8 cellular contexts compared by ENCODE assay signal in genomic region chr6:43773050-43773956, GRCh38. TPM values are rescaled to one million over a fixed set of nuclear protein-coding genes. Genes with fewer than 3 reads are reported as not detected.
DNase-seq lines count a peak whose midpoint lies in the region; ATAC-seq, FAIRE-seq and TF ChIP-seq lines count a peak whose summit lies in the region.

No MANE protein-coding gene starts in this region.

- H3K36me3 ChIP-seq in GM12878 (ENCODE audit: control insufficient read depth in 2 of 2, insufficient read depth in 2 of 2, low read length in 1 of 2), result peaks cover 12 to 15% of the 10 kb centered on the region in 2 experiments; a peak in 3 of 4 replicates

- BruUV-seq in GM12878 (replicated peaks; lab: Mats Ljungman, UMichigan), result TSS peak; percentile 88

- TF ChIP-seq CTCF in GM12878 (IDR thresholded peaks at IDR 0.05 in 2 of 3, conservative IDR thresholded peaks at IDR 0.05 in 1 of 3; ENCODE audit: control insufficient read depth in 2 of 3, extremely low read depth in 1 of 3, insufficient read depth in 1 of 3, low read depth in 3 of 3, low read length in 3 of 3), result peak; percentile 91 to 95 (median 94)

- peak; percentile 51 for TF ChIP-seq POLR2A in GM12878 (IDR thresholded peaks at IDR 0.05; ENCODE audit: low read depth, low read length)

- H3K9me3 ChIP-seq in GM12878 (replicated peaks; ENCODE audit: control insufficient read depth, insufficient read depth, low read length), result no peaks in the 10 kb centered on the region

- POLR2A ChIA-PET in GM12878 (lab: Charles Lee), result interaction anchor here (0.7 to 3.1 kb wide), 10 partner anchors 33 to 307 kb away, joined by 3 to 13 read pairs (median 4); no protein-coding TSS in a partner anchor

- RAD21 ChIA-PET in GM12878 (lab: Charles Lee; ENCODE audit: unreplicated experiment), result interaction anchor here (0.7 to 5.4 kb wide), 23 partner anchors 11 to 564 kb away, joined by 3 to 54 read pairs (median 6); no protein-coding TSS in a partner anchor

- H3K4me2 ChIP-seq in GM12878 (ENCODE audit: control insufficient read depth, insufficient read depth), result peak overlapping the region; percentile 58

- DNase-seq in NCI-H1694 (lab: John Stamatoyannopoulos, UW), result peak; percentile 9
- no peak for DNase-seq in NCI-H1694 treated with DMSO at 0.1 percent for 48 hours (lab: John Stamatoyannopoulos, UW)
- peak; percentile 74 for DNase-seq in KBM-7
- peak; percentile 29 to 47 for DNase-seq in SW 1271 (lab: John Stamatoyannopoulos, UW)
- no peak for DNase-seq in GM12878 (ENCODE audit: low read depth, low spot score)
- DNase-seq in iPS-NIHi7 (ENCODE audit: extremely low spot score), result peak; percentile 77
- peak; percentile 42 to 48 for DNase-seq in stimulated activated CD4-positive, alpha-beta T cell treated with anti-CD3 and anti-CD28 coated beads, Interleukin-1b, Interleukin-23, amount 100 ng/mL, for 4 hours (ENCODE audit: low read depth in 2 of 2)
- DNase-seq in putamen (ENCODE audit: low spot score), result no peak

- peak overlapping the region; percentile 88 for H3K27ac ChIP-seq in GM12878 (ENCODE audit: control insufficient read depth, insufficient read depth)

- FAIRE-seq in GM12878 (lab: Jason Lieb, UNC), result peak; percentile 85

- CTCF ChIA-PET in GM12878 (lab: Yijun Ruan, JAX), result interaction anchor here (0.6 to 5.9 kb wide), 62 partner anchors 9 to 338 kb away, joined by 3 to 70 read pairs (median 5); partner anchors contain the start of genes GTPBP2 and MRPS18A

- ATAC-seq in GM12878, result peak; percentile 51

- in situ Hi-C loops in KBM-7 (cut with MboI; ENCODE audit: low pct_unique_long_range_greater_than_20kb, low sequenced_read_pairs) (no loop called here), GM12878 (cut with MboI) (loop anchor here (5.0 kb wide), 2 partner anchors 229 to 299 kb away; no protein-coding TSS in a partner anchor)

- peaks cover 10% of the 10 kb centered on the region; the same call in 1 of the 2 replicates for H4K20me1 ChIP-seq in GM12878 (ENCODE audit: control insufficient read depth, insufficient read depth)

- intact Hi-C loops in GM12878 (cut with micrococcal nuclease; ENCODE audit: unreplicated experiment), result loop anchor here (1.0 to 5.0 kb wide), 3 partner anchors 106 to 228 kb away; no protein-coding TSS in a partner anchor

- SMC1A ChIA-PET in GM12878 (lab: Charles Lee; ENCODE audit: uncharacterized antibody, unreplicated experiment), result interaction anchor here (0.9 to 5.9 kb wide), 22 partner anchors 29 to 306 kb away, joined by 3 to 53 read pairs (median 6); no protein-coding TSS in a partner anchor

- 20% methylated on average over 12 of the region's 12 CpGs for WGBS in GM12878 (ENCODE audit: insufficient coverage, insufficient replicate concordance, low lambda C conversion rate, missing lambda C conversion rate)

- peaks cover 28% of the 10 kb centered on the region for H3K4me1 ChIP-seq in GM12878 (ENCODE audit: control insufficient read depth, insufficient read depth, low read length)

- no peak overlapping the region for H2AFZ ChIP-seq in GM12878 (ENCODE audit: control insufficient read depth, low read depth, low read length)

- no peaks in the 10 kb centered on the region for H3K27me3 ChIP-seq in GM12878 (replicated peaks in 1 of 2; ENCODE audit: control insufficient read depth in 2 of 2, insufficient read depth in 2 of 2, low read length in 1 of 2)

- peak; percentile 75 for TF ChIP-seq RAD21 in GM12878 (IDR thresholded peaks at IDR 0.05; ENCODE audit: insufficient read depth, low read depth, low read length)

- TF ChIP-seq EP300 in GM12878 (IDR thresholded peaks at IDR 0.05; ENCODE audit: borderline replicate concordance in 1 of 2, control insufficient read depth in 1 of 2, low read depth in 2 of 2, low read length in 2 of 2), result no peak

- peaks cover 75% of the 10 kb centered on the region for H3K79me2 ChIP-seq in GM12878 (ENCODE audit: control insufficient read depth, insufficient read depth, low read length)

- H3K4me3 ChIP-seq in GM12878, result peak overlapping the region; percentile 98

- peak overlapping the region; percentile 90 for H3K9ac ChIP-seq in GM12878 (ENCODE audit: control insufficient read depth, insufficient read depth, low read length)

TF ChIP-seq in GM12878, 131 proteins besides CTCF, POLR2A, EP300 and RAD21 (continues in another document):
- no peak for TF ChIP-seq HSF1 (IDR thresholded peaks at IDR 0.05; ENCODE audit: low read depth, low read length)
- no peak for TF ChIP-seq TBL1XR1 (IDR thresholded peaks at IDR 0.05; ENCODE audit: low read depth, low read length)
- TF ChIP-seq MXI1 (IDR thresholded peaks at IDR 0.05; ENCODE audit: low read depth, low read length), result no peak; the same call in 1 of the 2 replicates
- TF ChIP-seq FOS (IDR thresholded peaks at IDR 0.05; ENCODE audit: borderline replicate concordance, extremely low read depth, insufficient read length), result no peak
- no peak for TF ChIP-seq RELA (IDR thresholded peaks at IDR 0.05; ENCODE audit: borderline replicate concordance, partially characterized antibody)
- TF ChIP-seq BHLHE40 (IDR thresholded peaks at IDR 0.05; ENCODE audit: borderline replicate concordance in 1 of 2, low read depth in 2 of 2, low read length in 1 of 2), result 0 out of 4 replicates have a peak, but pooled peaks of 1 of the 2 experiments have one; percentile 17
- TF ChIP-seq BCL3 (IDR thresholded peaks at IDR 0.05; ENCODE audit: borderline replicate concordance, insufficient read depth, low read depth, low read length, poor library complexity, severe bottlenecking), result no peak
- TF ChIP-seq ETV6 (conservative IDR thresholded peaks at IDR 0.05 in 1 of 2, IDR thresholded peaks at IDR 0.05 in 1 of 2; ENCODE audit: borderline replicate concordance in 1 of 2, low read depth in 1 of 2), result no peak
- TF ChIP-seq NFIC (IDR thresholded peaks at IDR 0.05; ENCODE audit: low read depth, low read length), result no peak
- peak; percentile 97 for TF ChIP-seq SMARCA5 (IDR thresholded peaks at IDR 0.05)
- no peak for TF ChIP-seq E2F8 (IDR thresholded peaks at IDR 0.05; ENCODE audit: low read depth, partially characterized antibody)
- TF ChIP-seq TAF1 (IDR thresholded peaks at IDR 0.05; ENCODE audit: borderline replicate concordance, low read depth, low read length), result 0 out of 2 replicates have a peak, but pooled peaks have one; percentile 16

RNA-seq across cellular contexts. Expression of gene VEGFA, which starts 3.3 kb away (rescaled TPM):
- total RNA-seq in GM12878 (2013; cell fraction: nucleolus; rRNA removed), result 183 and 202 TPM in 2 replicates
- total RNA-seq in GM12878 (2014; rRNA removed) (23.2 and 26.8 TPM in 2 replicates), GM12878 (2014; rRNA removed; fragmentation: Illumina TruSeq; extraction: Trizol) (11.1 and 11.4 TPM in 2 replicates), GM12878 (2021) (24.5 and 29.5 TPM in 2 replicates)
- polyA plus RNA-seq in GM12878 (2011; ENCODE audit: low read depth), result 53.3 TPM
- polyA plus RNA-seq in GM12878 (2011; rRNA removed) (86.0 and 140 TPM in 2 replicates), GM12878 (2014; fragmentation: Illumina TruSeq; extraction: Trizol) (18.1 and 22.4 TPM in 2 replicates), GM12878 (2014; fragmentation: Nextera tagmentation; extraction: Ambion mirVana) (1 to 10 TPM; 2.9 to 4.3 TPM), GM12878 (2014; rRNA removed) (25.6 and 27.2 TPM in 2 replicates), GM12878 (2016; fragmentation: Nextera tagmentation; extraction: Ambion mirVana) (1 to 10 TPM in 1 of 2 experiments, under 1 TPM in 1; 0.96 to 1.3 TPM)
- polyA plus RNA-seq in GM12878 (2011; cell fraction: cytosol; rRNA removed), result 139 and 149 TPM in 2 replicates
- polyA plus RNA-seq in GM12878 (2011; cell fraction: nucleus; rRNA removed), result 331 and 548 TPM in 2 replicates
- 77.6 and 104 TPM in 2 replicates for polyA plus RNA-seq in GM12878 (2012)
- polyA minus RNA-seq in GM12878 (2011; rRNA and poly(A)+ RNA removed), result 232 and 237 TPM in 2 replicates
- 38.4 and 39.6 TPM in 2 replicates for polyA minus RNA-seq in GM12878 (2011; cell fraction: cytosol; rRNA and poly(A)+ RNA removed)
- 127 and 145 TPM in 2 replicates for polyA minus RNA-seq in GM12878 (2011; cell fraction: nucleus; rRNA and poly(A)+ RNA removed)

Comparison
In these comparisons a context has a peak if more than half of its experiments do, and no peak if none do; other contexts are left out.
1. DNase-seq: peak in NCI-H1694 (single experiment), KBM-7 (single experiment), SW 1271 (2 of 2), iPS-NIHi7 (single experiment) and stimulated activated CD4-positive, alpha-beta T cell treated with anti-CD3 and anti-CD28 coated beads, Interleukin-1b, Interleukin-23, amount 100 ng/mL, for 4 hours (2 of 2); none in NCI-H1694 treated with DMSO at 0.1 percent for 48 hours (single experiment), GM12878 (single experiment) and putamen (single experiment).